29 cellular contexts compared by ENCODE assay signal in genomic region chr6:17303444-17303843, GRCh38. TPM values are rescaled to one million over a fixed set of nuclear protein-coding genes. Genes with fewer than 3 reads are reported as not detected.
"Had no signal": no experiment of that assay in that cellular context is flagged by ENCODE, and none has a peak within 500 bp of the region (broad histone marks: within the 10 kb centered on the region; RNA-seq: fewer than 3 reads in every experiment).

No MANE protein-coding gene starts in this region.

- H3K9ac ChIP-seq: parathyroid adenoma had no signal

- H3K27ac ChIP-seq: ovary, parathyroid adenoma, psoas muscle, skin epidermis, spleen, stomach, thoracic aorta, thyroid gland, tibial nerve, upper lobe of left lung, vagina had no signal

- H3K4me1 ChIP-seq: parathyroid adenoma, psoas muscle, spleen, stomach, thyroid gland, tibial nerve, upper lobe of left lung, vagina had no signal

- H2AFZ ChIP-seq: parathyroid adenoma had no signal

- H3K4me2 ChIP-seq: smooth muscle cell had no signal

- FAIRE-seq: urothelium cell line had no signal

- H3K4me3 ChIP-seq: ovary, psoas muscle, skin epidermis, smooth muscle cell, spleen, stomach, thoracic aorta, thyroid gland, tibial nerve, upper lobe of left lung, vagina had no signal

- H3K79me2 ChIP-seq: parathyroid adenoma had no signal

- ATAC-seq: naive thymus-derived CD8-positive, alpha-beta T cell; natural killer cell treated with Interleukin-12 subunit alpha and Interleukin-12 subunit beta and Interleukin-15 and Interleukin-18, amount 100 ng/mL, for 72 hours; psoas muscle; right cardiac atrium; sciatic nerve; stimulated activated effector memory CD8-positive, alpha-beta T cell treated with anti-CD3 and anti-CD28 coated beads, Interleukin-12 subunit alpha, Interleukin-12 subunit beta, amount 100 ng/mL, for 72 hours; stimulated activated naive B cell treated with anti-CD40 and anti-IgM and Interleukin-4, amounts not matched to agents 10 μg/mL and 1 μg/mL and 100 μg/mL, for 72 hours had no signal

- H3K27me3 ChIP-seq: ovary, spleen, stomach, thyroid gland, tibial nerve, upper lobe of left lung, vagina had no signal

- H3K9me3 ChIP-seq: ovary, psoas muscle, spleen, stomach, thoracic aorta, thyroid gland, tibial nerve, upper lobe of left lung, vagina had no signal

- DNase-seq: naive B cell; naive thymus-derived CD8-positive, alpha-beta T cell; nephron progenitor cell; occipital lobe; ovary; posterior cingulate gyrus; psoas muscle; right cardiac atrium; spleen; stimulated activated CD4-positive, alpha-beta T cell treated with anti-CD3 and anti-CD28 coated beads, Interleukin-15, amount 100 ng/mL, for 24 hours; stimulated activated CD4-positive, alpha-beta T cell treated with anti-CD3 and anti-CD28 coated beads, Interleukin-2, amount 100 ng/mL, for 24 hours; stimulated activated CD4-positive, alpha-beta T cell treated with anti-CD3 and anti-CD28 coated beads, Interleukin-2, amount 100 ng/mL, for 48 hours; stimulated activated CD4-positive, alpha-beta T cell treated with anti-CD3 and anti-CD28 coated beads, Interleukin-4, amount 100 ng/mL, for 24 hours; stimulated activated naive B cell treated with anti-CD40 and anti-IgM and Interleukin-4, amounts not matched to agents 10 μg/mL and 1 μg/mL and 100 μg/mL, for 72 hours; stimulated activated naive CD4-positive, alpha-beta T cell treated with Interleukin-2 at 50 U/mL for 16 hours; stomach; thyroid gland; trophoblast cell; upper lobe of left lung had no signal

- H3K36me3 ChIP-seq: ovary, spleen, stomach, thoracic aorta, thyroid gland, tibial nerve, upper lobe of left lung, vagina had no signal

RNA-seq across cellular contexts. Expression of gene RBM24, which starts 22.3 kb away (rescaled TPM):
- total RNA-seq: naive thymus-derived CD8-positive, alpha-beta T cell; natural killer cell treated with Interleukin-12 subunit alpha and Interleukin-12 subunit beta and Interleukin-15 and Interleukin-18, amount 100 ng/mL, for 72 hours had no signal
- polyA plus RNA-seq: naive thymus-derived CD8-positive, alpha-beta T cell had no signal
